Comparison of ENCODE assay signal across 27 cellular contexts in the genomic region with DNA sequence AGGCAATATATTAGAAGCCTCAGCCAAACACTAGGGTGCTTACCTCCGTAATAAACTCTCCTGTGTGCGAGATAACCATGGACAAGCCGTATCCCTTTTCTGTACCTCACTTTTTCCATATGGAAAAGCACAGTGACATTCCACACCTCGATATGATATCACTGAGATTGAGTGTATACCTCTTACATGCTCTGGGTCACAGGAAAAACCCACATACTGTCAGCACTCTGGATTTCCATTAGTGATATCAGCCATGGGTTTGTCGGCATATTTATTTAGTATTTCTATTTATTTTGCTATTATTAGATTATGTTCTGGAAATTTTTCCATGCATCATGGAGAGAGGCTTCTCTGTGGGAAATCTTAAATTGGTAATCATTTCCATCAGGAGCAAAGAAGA.
"Had no signal": no experiment of that assay in that cellular context is flagged by ENCODE, and none has a peak within 500 bp of the region (broad histone marks: within the 10 kb centered on the region; RNA-seq: fewer than 3 reads in every experiment).

No MANE protein-coding gene starts in this region.

- H3K27ac ChIP-seq: breast epithelium, KMS-11, Peyer's patch, RWPE1, VCaP had no signal

- DNase-seq: activated CD4-positive, alpha-beta memory T cell treated with anti-CD3 and anti-CD28 coated beads, Interleukin-2, amount 10 ng/mL, durations not matched to agents 7 days and 5 days; activated CD4-positive, alpha-beta T cell treated with anti-CD3 and anti-CD28 coated beads for 36 hours; activated CD4-positive, alpha-beta T cell treated with anti-CD3 and anti-CD28 coated beads, Interleukin-2, amount 50 U/mL, for 1 hour; activated CD4-positive, CD25-positive, alpha-beta regulatory T cell; activated gamma-delta T cell; activated naive CD4-positive, alpha-beta T cell treated with anti-CD3 and anti-CD28 coated beads, Interleukin-2, amount 10 ng/mL, durations not matched to agents 7 days and 5 days; activated naive CD8-positive, alpha-beta T cell treated with anti-CD3 and anti-CD28 coated beads for 36 hours; activated T-cell treated with anti-CD3 and anti-CD28 coated beads for 4 hours; activated T-cell treated with anti-CD3 and anti-CD28 coated beads, Interleukin-2, amount 50 U/mL, for 48 hours; caudate nucleus; NCI-H1092; NCI-H1417; NCI-H1694; NCI-H2029; NCI-H526; NCI-H82; NK-92 treated with Interleukin-12 subunit alpha and Interleukin-12 subunit beta, amount 100 ng/mL, for 24 hours; Peyer's patch; Right ventricle myocardium superior; SJCRH30; SK-N-SH; T-helper 1 cell had no signal

- H3K4me2 ChIP-seq: SK-N-SH had no signal

- H3K27me3 ChIP-seq: breast epithelium, Peyer's patch, SJCRH30 had no signal

- H3K4me1 ChIP-seq: breast epithelium, Peyer's patch had no signal

- H3K9me3 ChIP-seq: breast epithelium, Peyer's patch, SJCRH30, SK-N-SH had no signal

- ATAC-seq: activated CD4-positive, alpha-beta T cell treated with anti-CD3 and anti-CD28 coated beads for 36 hours; activated T-helper 17 cell treated with anti-CD3 and anti-CD28 coated beads, Interleukin-2, amount 50 U/mL, for 72 hours had no signal

- H3K4me3 ChIP-seq: breast epithelium, Peyer's patch, SJCRH30 had no signal

- H3K36me3 ChIP-seq: breast epithelium, Peyer's patch, SJCRH30 had no signal
